Comparison of ENCODE assay signal across 14 cellular contexts in the genomic region with DNA sequence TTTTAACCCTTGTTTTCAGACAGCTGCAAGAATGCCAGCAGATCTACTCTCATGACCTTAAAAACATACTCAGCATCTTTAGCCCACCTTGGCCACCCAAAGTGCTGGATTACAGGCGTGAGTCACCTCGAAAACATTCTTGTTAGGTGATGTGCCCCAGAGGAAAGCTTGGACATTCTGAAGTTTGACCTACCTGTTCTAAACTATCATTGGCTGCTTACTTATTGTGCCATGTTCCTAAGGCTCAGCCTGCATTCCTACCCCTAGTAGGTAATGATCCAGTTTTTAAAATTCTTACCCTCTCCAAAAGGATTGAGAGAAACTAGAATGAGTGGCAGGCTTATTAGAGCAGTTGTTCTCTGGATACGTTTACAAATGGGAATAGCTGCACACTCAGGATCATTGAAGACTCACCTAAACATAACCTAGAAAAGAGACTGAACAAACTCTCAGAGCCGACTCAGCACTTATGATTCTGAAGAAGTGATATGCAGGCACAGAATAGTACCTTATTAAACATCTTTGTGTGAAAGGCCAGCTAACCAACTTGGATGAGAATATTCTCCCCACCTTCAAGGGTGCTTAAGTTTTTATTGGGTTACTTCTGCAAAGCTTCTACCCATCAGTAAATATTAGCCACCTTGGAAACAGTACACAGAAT.
"Had no signal": no experiment of that assay in that cellular context is flagged by ENCODE, and none has a peak within 500 bp of the region (broad histone marks: within the 10 kb centered on the region; RNA-seq: fewer than 3 reads in every experiment).

No MANE protein-coding gene starts in this region.

- H3K9me3 ChIP-seq: prostate gland had no signal

- H3K27ac Mint-ChIP-seq: activated CD4-positive, alpha-beta T cell treated with anti-CD3 and anti-CD28 coated beads, Interleukin-2, amount 10 ng/mL, durations not matched to agents 7 days and 5 days; dendritic cell treated with granulocyte-macrophage colony-stimulating factor and Interleukin-4, amounts not matched to agents 40 ng/mL and 50 ng/mL, for 4 days; natural killer cell; stimulated activated naive CD8-positive, alpha-beta T cell treated with anti-CD3 and anti-CD28 coated beads, Interleukin-15, Interleukin-2, amounts not matched to agents 100 ng/mL and 50 ng/mL, for 24 hours; T-helper 17 cell had no signal

- H3K27ac ChIP-seq: prostate gland had no signal

- H3K4me1 Mint-ChIP-seq: activated CD4-positive, alpha-beta T cell treated with anti-CD3 and anti-CD28 coated beads, Interleukin-2, amount 10 ng/mL, durations not matched to agents 7 days and 5 days; natural killer cell had no signal

- H3K36me3 Mint-ChIP-seq: natural killer cell had no signal

- ATAC-seq: left cardiac atrium, mucosa of descending colon, natural killer cell, T-helper 17 cell had no signal

- H3K4me1 ChIP-seq: prostate gland had no signal

- H3K4me3 ChIP-seq: mucosa of descending colon, prostate gland had no signal

- H3K4me3 Mint-ChIP-seq: activated CD4-positive, alpha-beta T cell treated with anti-CD3 and anti-CD28 coated beads, Interleukin-2, amount 10 ng/mL, durations not matched to agents 7 days and 5 days; dendritic cell treated with granulocyte-macrophage colony-stimulating factor and Interleukin-4, amounts not matched to agents 40 ng/mL and 50 ng/mL, for 4 days; natural killer cell; stimulated activated naive CD8-positive, alpha-beta T cell treated with anti-CD3 and anti-CD28 coated beads, Interleukin-15, Interleukin-2, amounts not matched to agents 100 ng/mL and 50 ng/mL, for 24 hours; T-helper 17 cell had no signal

- H3K27me3 Mint-ChIP-seq: activated CD4-positive, alpha-beta T cell treated with anti-CD3 and anti-CD28 coated beads, Interleukin-2, amount 10 ng/mL, durations not matched to agents 7 days and 5 days; dendritic cell treated with granulocyte-macrophage colony-stimulating factor and Interleukin-4, amounts not matched to agents 40 ng/mL and 50 ng/mL, for 4 days; stimulated activated naive CD8-positive, alpha-beta T cell treated with anti-CD3 and anti-CD28 coated beads, Interleukin-15, Interleukin-2, amounts not matched to agents 100 ng/mL and 50 ng/mL, for 24 hours; T-helper 17 cell had no signal

- DNase-seq: activated CD4-positive, alpha-beta T cell treated with anti-CD3 and anti-CD28 coated beads, Interleukin-2, amount 10 ng/mL, durations not matched to agents 7 days and 5 days; activated CD4-positive, CD25-positive, alpha-beta regulatory T cell; activated naive CD4-positive, alpha-beta T cell treated with Interleukin-2 at 50 U/mL for 16 hours; cerebellar nuclear complex; hippocampal formation; left cardiac atrium; mucosa of descending colon; natural killer cell; stimulated activated CD4-positive, alpha-beta T cell treated with anti-CD3 and anti-CD28 coated beads, Interleukin-2, amount 100 ng/mL, for 48 hours; stimulated activated CD8-positive, alpha-beta memory T cell treated with anti-CD3 and anti-CD28 coated beads, Interleukin-4, amount 100 ng/mL, for 48 hours; T-helper 17 cell had no signal

- H3K36me3 ChIP-seq: prostate gland had no signal
